ENCODE assay signal across 2 cellular contexts in genomic region chr12:113495941-113496340, GRCh38. TPM values are rescaled to one million over a fixed set of nuclear protein-coding genes. Genes with fewer than 3 reads are reported as not detected.
"Had no signal": no experiment of that assay in that cellular context is flagged by ENCODE, and none has a peak within 500 bp of the region (broad histone marks: within the 10 kb centered on the region; RNA-seq: fewer than 3 reads in every experiment).

No MANE protein-coding gene starts in this region.

RNA-seq across cellular contexts. Expression of gene LHX5, which starts 24.3 kb away (rescaled TPM):
- total RNA-seq: LHCN-M2, MCF 10A had no signal
